ENCODE assay signal across 8 cellular contexts in genomic region chr7:80312139-80312661, GRCh38.
DNase-seq lines count a peak whose midpoint lies in the region; ATAC-seq, FAIRE-seq and TF ChIP-seq lines count a peak whose summit lies in the region.

No MANE protein-coding gene starts in this region.

- H3K9me3 ChIP-seq in esophagus muscularis mucosa = no peaks in the 10 kb centered on the region

- no peak for FAIRE-seq in RCC 7860 (lab: Jason Lieb, UNC)

- no peak overlapping the region for H3K4me3 ChIP-seq in esophagus muscularis mucosa

- TF ChIP-seq EP300 in esophagus muscularis mucosa (IDR thresholded peaks at IDR 0.05) = no peak

- peak overlapping the region; percentile 53 to 67 (median 58) for H3K27ac ChIP-seq in esophagus muscularis mucosa (replicated peaks in 1 of 4)

- H3K36me3 ChIP-seq in esophagus muscularis mucosa = no peaks in the 10 kb centered on the region

- no peak for TF ChIP-seq POLR2A in esophagus muscularis mucosa (IDR thresholded peaks at IDR 0.05; ENCODE audit: low read depth)

- peaks cover 8% of the 10 kb centered on the region for H3K9me3 Mint-ChIP-seq in osteocyte (ENCODE audit: unreplicated experiment)

- ATAC-seq in GM18867 (IDR thresholded peaks at IDR 0.05; ENCODE audit: unreplicated experiment) = no peak

- peaks cover 55% of the 10 kb centered on the region for H3K4me1 Mint-ChIP-seq in osteocyte (ENCODE audit: unreplicated experiment)

- H3K27me3 ChIP-seq in esophagus muscularis mucosa = no peaks in the 10 kb centered on the region

- peak overlapping the region; percentile 4 for H3K4me3 Mint-ChIP-seq in osteocyte (ENCODE audit: unreplicated experiment)

- no peak for TF ChIP-seq CTCF in esophagus muscularis mucosa (IDR thresholded peaks at IDR 0.05)
- no peak for TF ChIP-seq CTCF in osteocyte (IDR thresholded peaks at IDR 0.05)

- intact Hi-C loops in esophagus muscularis mucosa (cut with DNase I) = loop anchor here (5.0 kb wide), 1 partner anchor 60 kb away; no protein-coding TSS in a partner anchor

- 15% methylated on average over 4 of the region's 5 CpGs for WGBS in esophagus muscularis mucosa

- DNase-seq in HCEC 1CT = peak; percentile 89
- DNase-seq in NCI-H748 (lab: John Stamatoyannopoulos, UW; ENCODE audit: unreplicated experiment) = peak; percentile 88
- DNase-seq in esophagus muscularis mucosa (ENCODE audit: extremely low spot score) = no peak
- DNase-seq in osteocyte (ENCODE audit: extremely low spot score, unreplicated experiment) = no peak
- no peak for DNase-seq in SW480 (ENCODE audit: low spot score)
- no peak for DNase-seq in NCI-H1048 (lab: John Stamatoyannopoulos, UW)
- DNase-seq in RCC 7860 (ENCODE audit: low spot score) = no peak

- peak overlapping the region; percentile 91 for H3K27ac Mint-ChIP-seq in osteocyte (ENCODE audit: unreplicated experiment)

- H3K36me3 Mint-ChIP-seq in osteocyte (ENCODE audit: unreplicated experiment) = no peaks in the 10 kb centered on the region

- no peaks in the 10 kb centered on the region for H3K27me3 Mint-ChIP-seq in osteocyte (ENCODE audit: unreplicated experiment)

- peaks cover 6 to 41% (median 28%) of the 10 kb centered on the region in 4 donors for H3K4me1 ChIP-seq in esophagus muscularis mucosa

Comparison
In these comparisons a context has a peak if more than half of its experiments do, and no peak if none do; other contexts are left out.
1. DNase-seq: peak in HCEC 1CT (single experiment) and NCI-H748 (single experiment); none in esophagus muscularis mucosa (single experiment), osteocyte (single experiment), SW480 (single experiment), NCI-H1048 (single experiment) and RCC 7860 (single experiment).